23 cellular contexts compared by ENCODE assay signal in genomic region chr10:47942351-47943019, GRCh38. TPM values are rescaled to one million over a fixed set of nuclear protein-coding genes. Genes with fewer than 3 reads are reported as not detected.
A peak's percentile ranks its signal among the peaks of the same experiment; 100 is the strongest.
DNase-seq lines count a peak whose midpoint lies in the region; ATAC-seq, FAIRE-seq and TF ChIP-seq lines count a peak whose summit lies in the region.
"Not testable (repeated sequence)": the region's sequence is repeated elsewhere in the genome, so short reads cannot be mapped to it uniquely, and the experiment has no call there.
"Had no signal": no experiment of that assay in that cellular context is flagged by ENCODE, and none has a peak within 500 bp of the region (broad histone marks: within the 10 kb centered on the region; RNA-seq: fewer than 3 reads in every experiment).

No MANE protein-coding gene starts in this region.

- ATAC-seq in IMR-90 (ENCODE audit: low read depth), result peak; percentile 59
- ATAC-seq in Right ventricle myocardium superior (ENCODE audit: poor library complexity), result peak; percentile 90
- peak; percentile 75 for ATAC-seq in mucosa of descending colon

- not testable (repeated sequence) for H3K9ac ChIP-seq in IMR-90 (ENCODE audit: low read depth, low read length)

- not testable (repeated sequence) for H2BK120ac ChIP-seq in IMR-90 (ENCODE audit: low read depth, low read length)

- FAIRE-seq in RCC 7860 (lab: Jason Lieb, UNC); bronchial epithelial cell (lab: Jason Lieb, UNC): not testable (repeated sequence)

- not testable (repeated sequence) for TF ChIP-seq CTCF in BE2C (IDR thresholded peaks at IDR 0.05; ENCODE audit: low read depth, low read length); IMR-90 (conservative IDR thresholded peaks at IDR 0.05; ENCODE audit: low read depth, low read length); bronchial epithelial cell (IDR thresholded peaks at IDR 0.05; ENCODE audit: insufficient read depth, low read length, severe bottlenecking); mucosa of descending colon (IDR thresholded peaks at IDR 0.05); spleen (IDR thresholded peaks at IDR 0.05 in 8 of 11, conservative IDR thresholded peaks at IDR 0.05 in 3 of 11)

- not testable (repeated sequence) for TF ChIP-seq POLR2A in IMR-90 (IDR thresholded peaks at IDR 0.05; ENCODE audit: low read depth, low read length); spleen (IDR thresholded peaks at IDR 0.05)

- not testable (repeated sequence) for H3K36me3 ChIP-seq in BE2C; IMR-90 (ENCODE audit: control insufficient read depth, insufficient read depth, low read length); bronchial epithelial cell (ENCODE audit: control insufficient read depth, insufficient read depth, low read length); mucosa of descending colon (ENCODE audit: low read depth); spleen

- H3K79me1 ChIP-seq in IMR-90 (ENCODE audit: low read depth in 1 of 2, low read length in 2 of 2), result not testable (repeated sequence)

- H2AK9ac ChIP-seq in IMR-90 (replicated peaks; ENCODE audit: low read depth, low read length, poor library complexity), result not testable (repeated sequence)

- not testable (repeated sequence) for H3K14ac ChIP-seq in IMR-90 (replicated peaks; ENCODE audit: low read depth, low read length)

- not testable (repeated sequence) for H3K4me3 ChIP-seq in BE2C (ENCODE audit: low read depth, low read length); IMR-90 (ENCODE audit: insufficient read depth, low read depth, low read length); bronchial epithelial cell (ENCODE audit: low read depth, low read length); mucosa of descending colon; spleen

- H2BK5ac ChIP-seq in IMR-90 (ENCODE audit: low read depth, low read length, poor library complexity, severe bottlenecking), result not testable (repeated sequence)

- H3K9me3 ChIP-seq in BE2C; IMR-90 (ENCODE audit: control insufficient read depth, insufficient read depth, low read length); mucosa of descending colon; spleen: not testable (repeated sequence)

- H3K56ac ChIP-seq in IMR-90 (ENCODE audit: extremely low read depth, insufficient read depth, low read length), result not testable (repeated sequence)

- peak; percentile 25 for DNase-seq in BE2C
- DNase-seq in IMR-90, result peak; percentile 16
- peak; percentile 38 for DNase-seq in RCC 7860 (ENCODE audit: low spot score)
- peak; percentile 71 for DNase-seq in bronchial epithelial cell (ENCODE audit: low read depth)
- peak; percentile 48 for DNase-seq in Right ventricle myocardium superior
- DNase-seq in inferior parietal cortex (ENCODE audit: extremely low spot score), result peak; percentile 51
- not testable (repeated sequence) for DNase-seq in mucosa of descending colon
- DNase-seq in spleen, result peak; percentile 19

- H3K23ac ChIP-seq in IMR-90 (ENCODE audit: low read depth, low read length), result not testable (repeated sequence)

- not testable (repeated sequence) for H4K5ac ChIP-seq in IMR-90 (ENCODE audit: low read depth, low read length)

- in situ Hi-C loops in IMR-90 (cut with MboI; ENCODE audit: low sequenced_read_pairs), result not testable (repeated sequence)

- intact Hi-C loops in IMR-90 (cut with micrococcal nuclease); Right ventricle myocardium superior (cut with DNase I); mucosa of descending colon (cut with DNase I, micrococcal nuclease); spleen (cut with DNase I; ENCODE audit: low total_unique reads): not testable (repeated sequence)

- not testable (repeated sequence) for H2BK20ac ChIP-seq in IMR-90 (ENCODE audit: low read depth, low read length)

- H4K8ac ChIP-seq in IMR-90 (ENCODE audit: low read depth in 2 of 2, low read length in 2 of 2), result not testable (repeated sequence)

- dilution Hi-C loops in IMR-90 (cut with HindIII; ENCODE audit: low sequenced_read_pairs, unreplicated experiment), result not testable (repeated sequence)

- not testable (repeated sequence) for H3K9me1 ChIP-seq in IMR-90 (ENCODE audit: insufficient read depth, low read length)

- not testable (repeated sequence) for H3K4me2 ChIP-seq in IMR-90 (ENCODE audit: low read depth, low read length)

- not testable (repeated sequence) for TF ChIP-seq RAD21 in IMR-90 (IDR thresholded peaks at IDR 0.05; ENCODE audit: low read length)

- H3K4me1 ChIP-seq in BE2C; IMR-90 (ENCODE audit: control insufficient read depth, insufficient read depth, low read length); mucosa of descending colon (ENCODE audit: low read depth); spleen: not testable (repeated sequence)

- H2BK15ac ChIP-seq in IMR-90 (ENCODE audit: low read depth, low read length), result not testable (repeated sequence)

- not testable (repeated sequence) for BruUV-seq in IMR-90 (replicated peaks; lab: Mats Ljungman, UMichigan)

- H2AFZ ChIP-seq in IMR-90 (replicated peaks; ENCODE audit: low read length, poor library complexity), result not testable (repeated sequence)

- H3K18ac ChIP-seq in IMR-90 (ENCODE audit: low read depth, low read length), result not testable (repeated sequence)

- not testable (repeated sequence) for H3K4ac ChIP-seq in IMR-90 (ENCODE audit: low read depth, low read length)

- POLR2A ChIA-PET in IMR-90 (lab: Charles Lee; ENCODE audit: unreplicated experiment), result not testable (repeated sequence)

- not testable (repeated sequence) for H4K91ac ChIP-seq in IMR-90 (ENCODE audit: insufficient read depth, low read depth, low read length)

- not testable (repeated sequence) for H4K20me1 ChIP-seq in IMR-90 (ENCODE audit: insufficient read depth, low read length)

- not testable (repeated sequence) for H2AK5ac ChIP-seq in IMR-90 (ENCODE audit: low read depth, low read length)

- WGBS in IMR-90 (ENCODE audit: extremely low coverage in 2 of 2, insufficient read length in 1 of 2), 2 experiments, result no CpG with 5 or more reads among the region's 8 CpGs
- WGBS in spleen, 5 donors, result 80 to 90% (median 88%) methylated on average over 1 to 4 of the region's 8 CpGs; no CpG with 5 or more reads in 1 of the 5 donors

- CTCF ChIA-PET in IMR-90 (lab: Yijun Ruan, JAX), result not testable (repeated sequence)

- not testable (repeated sequence) for H3K27ac ChIP-seq in IMR-90 (ENCODE audit: insufficient read depth, low read length); spleen

- H3K27me3 ChIP-seq in BE2C; IMR-90 (ENCODE audit: control insufficient read depth, insufficient read depth, low read length); bronchial epithelial cell (ENCODE audit: control insufficient read depth, insufficient read depth, low read length); spleen (replicated peaks in 1 of 7): not testable (repeated sequence)

TF ChIP-seq in IMR-90, 13 proteins besides CTCF, POLR2A, EP300 and RAD21:
- 0 out of 2 replicates have a peak, but pooled peaks have one; percentile 21 for TF ChIP-seq BHLHE40 (IDR thresholded peaks at IDR 0.05; ENCODE audit: low read depth, low read length)
TF ChIP-seq in IMR-90: peak in this region for 1; not testable (repeated sequence) for 12.

RNA-seq across cellular contexts. Expression of gene NPY4R2, which starts 24.0 kb away (rescaled TPM):
- not detected for polyA plus RNA-seq in BE2C (2012; ENCODE audit: insufficient read depth, insufficient read length, low read depth)
- total RNA-seq in IMR-90 (2012; rRNA removed) (0.28 and 0.36 TPM in 2 replicates), bronchial epithelial cell (not detected in 2 replicates), Right ventricle myocardium superior (not detected), mucosa of descending colon (10 to 100 TPM in 2 of 3 donors, 1 to 10 TPM in 1; 4.4 to 22.8 (median 18.9) TPM), spleen (not detected)
- polyA plus RNA-seq in IMR-90 (2012; rRNA removed) (0.26 and 0.38 TPM in 2 replicates), spleen (not detected)
- 0.13 TPM in 1 of 2 replicates, not detected in the other for polyA plus RNA-seq in IMR-90 (2012; cell fraction: cytosol; rRNA removed)
- 0.26 TPM in 1 of 2 replicates, not detected in the other for polyA plus RNA-seq in IMR-90 (2012; cell fraction: nucleus; rRNA removed; ENCODE audit: low replicate concordance)
- total RNA-seq: activated B cell treated with CpG ODN at 0.5 μM for 24 hours; activated CD4-positive, alpha-beta T cell treated with anti-CD3 and anti-CD28 coated beads, Interleukin-2, amount 10 ng/mL, durations not matched to agents 7 days and 5 days; activated CD8-positive, alpha-beta memory T cell treated with anti-CD3 and anti-CD28 coated beads for 36 hours; breast epithelium; CD8-positive, alpha-beta T cell; fibroblast of villous mesenchyme; GM12878; GM23248; LHCN-M2; mesothelial cell of epicardium; naive thymus-derived CD8-positive, alpha-beta T cell; pulmonary artery endothelial cell; RPMI7951; SK-MEL-5 had no signal
- polyA plus RNA-seq: GM12878; GM23248; naive thymus-derived CD8-positive, alpha-beta T cell had no signal

RNA-seq across cellular contexts. Expression of gene FAM25C, which starts 57.1 kb away (rescaled TPM):
- polyA plus RNA-seq in BE2C (2012; ENCODE audit: insufficient read depth, insufficient read length, low read depth), result not detected
- total RNA-seq in IMR-90 (2012; rRNA removed) (not detected in 2 replicates), bronchial epithelial cell (9.3 TPM in 1 of 2 replicates, not detected in the other), Right ventricle myocardium superior (not detected), mucosa of descending colon (not detected), spleen (not detected)
- polyA plus RNA-seq in IMR-90 (2012; rRNA removed) (not detected in 2 replicates), spleen (not detected)
- polyA plus RNA-seq in IMR-90 (2012; cell fraction: cytosol; rRNA removed), result not detected in 2 replicates
- not detected in 2 replicates for polyA plus RNA-seq in IMR-90 (2012; cell fraction: nucleus; rRNA removed; ENCODE audit: low replicate concordance)
- total RNA-seq: activated B cell treated with CpG ODN at 0.5 μM for 24 hours; activated CD4-positive, alpha-beta T cell treated with anti-CD3 and anti-CD28 coated beads, Interleukin-2, amount 10 ng/mL, durations not matched to agents 7 days and 5 days; activated CD8-positive, alpha-beta memory T cell treated with anti-CD3 and anti-CD28 coated beads for 36 hours; breast epithelium; CD8-positive, alpha-beta T cell; fibroblast of villous mesenchyme; GM12878; GM23248; LHCN-M2; mesothelial cell of epicardium; naive thymus-derived CD8-positive, alpha-beta T cell; pulmonary artery endothelial cell; RPMI7951; SK-MEL-5; upper lobe of right lung had no signal
- polyA plus RNA-seq: GM12878; GM23248; naive thymus-derived CD8-positive, alpha-beta T cell had no signal
